14 cellular contexts compared by ENCODE assay signal in genomic region chr16:27774779-27775178, GRCh38.
A peak's percentile ranks its signal among the peaks of the same experiment; 100 is the strongest.
DNase-seq lines count a peak whose midpoint lies in the region; ATAC-seq and TF ChIP-seq lines count a peak whose summit lies in the region.
"Had no signal": no experiment of that assay in that cellular context is flagged by ENCODE, and none has a peak within 500 bp of the region (broad histone marks: within the 10 kb centered on the region; RNA-seq: fewer than 3 reads in every experiment).

No MANE protein-coding gene starts in this region.

- TF ChIP-seq POLR2A in spleen (IDR thresholded peaks at IDR 0.05): no peak

- H3K4me1 ChIP-seq in BLaER1: peaks cover 73% of the 10 kb centered on the region
- H3K4me1 ChIP-seq in BLaER1 treated with 17β-estradiol and CSF1 and Interleukin-3, amounts not matched to agents 10 nM and 100 nM: peaks cover 0 to 72% (median 69%) of the 10 kb centered on the region in 10 experiments; a peak in 17 of 20 replicates
- H3K4me1 ChIP-seq in lower lobe of right lung: no peaks in the 10 kb centered on the region
- no peaks in the 10 kb centered on the region for H3K4me1 ChIP-seq in spleen
- no peaks in the 10 kb centered on the region for H3K4me1 ChIP-seq in left lung
- H3K4me1 ChIP-seq: BE2C had no signal

- H3K9me3 ChIP-seq in BLaER1 (no peaks in the 10 kb centered on the region), lower lobe of right lung (no peaks in the 10 kb centered on the region), spleen (no peaks in the 10 kb centered on the region), left lung (no peaks in the 10 kb centered on the region)
- H3K9me3 ChIP-seq in BLaER1 treated with 17β-estradiol and CSF1 and Interleukin-3, amounts not matched to agents 10 nM and 100 nM (replicated peaks in 1 of 11): no peaks in the 10 kb centered on the region
- H3K9me3 ChIP-seq: BE2C had no signal

- ATAC-seq in lower lobe of right lung: no peak
- ATAC-seq in left lung: no peak

- H3K4me3 ChIP-seq in BLaER1 (no peak overlapping the region), lower lobe of right lung (no peak overlapping the region), spleen (no peak overlapping the region), left lung (no peak overlapping the region)
- no peak overlapping the region for H3K4me3 ChIP-seq in BLaER1 treated with 17β-estradiol and CSF1 and Interleukin-3, amounts not matched to agents 10 nM and 100 nM

- peak overlapping the region; percentile 30; the same call in 1 of the 2 replicates for H3K9ac ChIP-seq in BLaER1
- peak overlapping the region in 5 of 11 experiments; percentile 5 to 53 (median 24); a peak in 8 of 22 replicates for H3K9ac ChIP-seq in BLaER1 treated with 17β-estradiol and CSF1 and Interleukin-3, amounts not matched to agents 10 nM and 100 nM

- H4K20me1 ChIP-seq in BLaER1: no peaks in the 10 kb centered on the region
- peaks cover 0 to 27% (median 0%) of the 10 kb centered on the region in 11 experiments; a peak in 2 of 22 replicates for H4K20me1 ChIP-seq in BLaER1 treated with 17β-estradiol and CSF1 and Interleukin-3, amounts not matched to agents 10 nM and 100 nM

- TF ChIP-seq CTCF in lower lobe of right lung (IDR thresholded peaks at IDR 0.05) (no peak), spleen (IDR thresholded peaks at IDR 0.05 in 8 of 11, conservative IDR thresholded peaks at IDR 0.05 in 3 of 11) (no peak), left lung (IDR thresholded peaks at IDR 0.05) (no peak)

- intact Hi-C loops in lower lobe of right lung (cut with DNase I) (no loop called here), spleen (cut with DNase I; ENCODE audit: low total_unique reads) (no loop called here), left lung (cut with DNase I) (no loop called here)

- H3K36me3 ChIP-seq in BLaER1: 0 out of 2 replicates have a peak, but pooled peaks cover under 1% of the 10 kb centered on the region
- H3K36me3 ChIP-seq in BLaER1 treated with 17β-estradiol and CSF1 and Interleukin-3, amounts not matched to agents 10 nM and 100 nM: peaks cover 0 to 27% (median 0%) of the 10 kb centered on the region in 11 experiments; a peak in 9 of 22 replicates
- H3K36me3 ChIP-seq in lower lobe of right lung: peaks cover 44% of the 10 kb centered on the region
- H3K36me3 ChIP-seq in spleen: peaks cover 0 to 99% (median 30%) of the 10 kb centered on the region in 6 donors
- H3K36me3 ChIP-seq in left lung: peaks cover 0 to 73% of the 10 kb centered on the region in 2 donors
- H3K36me3 ChIP-seq: BE2C had no signal

- H3K27me3 ChIP-seq in BLaER1 (no peaks in the 10 kb centered on the region), lower lobe of right lung (ENCODE audit: low read depth) (no peaks in the 10 kb centered on the region), spleen (replicated peaks in 1 of 7) (no peaks in the 10 kb centered on the region), left lung (no peaks in the 10 kb centered on the region)
- no peaks in the 10 kb centered on the region for H3K27me3 ChIP-seq in BLaER1 treated with 17β-estradiol and CSF1 and Interleukin-3, amounts not matched to agents 10 nM and 100 nM
- H3K27me3 ChIP-seq: BE2C had no signal

- H3K27ac ChIP-seq in BLaER1: peak overlapping the region; percentile 51
- H3K27ac ChIP-seq in BLaER1 treated with 17β-estradiol and CSF1 and Interleukin-3, amounts not matched to agents 10 nM and 100 nM: peak overlapping the region in 6 of 11 experiments; percentile 2 to 91 (median 79); a peak in 7 of 22 replicates
- no peak overlapping the region for H3K27ac ChIP-seq in lower lobe of right lung
- H3K27ac ChIP-seq in spleen: no peak overlapping the region
- H3K27ac ChIP-seq in left lung: no peak overlapping the region

- H3K4me2 ChIP-seq in BLaER1: peak overlapping the region; percentile 84
- peak overlapping the region in 10 of 11 experiments; percentile 7 to 89 (median 76); a peak in 17 of 22 replicates for H3K4me2 ChIP-seq in BLaER1 treated with 17β-estradiol and CSF1 and Interleukin-3, amounts not matched to agents 10 nM and 100 nM

- peak; percentile 21 for DNase-seq in lower lobe of right lung
- peak; percentile 66 for DNase-seq in spleen
- DNase-seq in activated T-cell treated with anti-CD3 and anti-CD28 coated beads, Interleukin-2, amount 50 U/mL, for 48 hours: no peak
- DNase-seq in left lung: no peak
- DNase-seq: ACHN; BE2C; CD4-positive, alpha-beta memory T cell; DMS153; DMS79; GF-D8; GOT3; H9 had no signal

- 89 to 95% (median 92%) methylated on average over 14 to 22 of the region's 22 CpGs for WGBS in spleen, 5 donors

Comparison
In these comparisons a context has a peak if more than half of its experiments do, and no peak if none do; other contexts are left out.
1. H3K27ac ChIP-seq: peak in BLaER1 (single experiment) and BLaER1 treated with 17β-estradiol and CSF1 and Interleukin-3, amounts not matched to agents 10 nM and 100 nM (6 of 11); none in lower lobe of right lung (single experiment), spleen (0 of 8) and left lung (0 of 2).
2. DNase-seq: peak in lower lobe of right lung (single experiment) and spleen (single experiment); none in activated T-cell treated with anti-CD3 and anti-CD28 coated beads, Interleukin-2, amount 50 U/mL, for 48 hours (0 of 2) and left lung (0 of 2).